ENCODE assay signal across 8 cellular contexts in the genomic region with DNA sequence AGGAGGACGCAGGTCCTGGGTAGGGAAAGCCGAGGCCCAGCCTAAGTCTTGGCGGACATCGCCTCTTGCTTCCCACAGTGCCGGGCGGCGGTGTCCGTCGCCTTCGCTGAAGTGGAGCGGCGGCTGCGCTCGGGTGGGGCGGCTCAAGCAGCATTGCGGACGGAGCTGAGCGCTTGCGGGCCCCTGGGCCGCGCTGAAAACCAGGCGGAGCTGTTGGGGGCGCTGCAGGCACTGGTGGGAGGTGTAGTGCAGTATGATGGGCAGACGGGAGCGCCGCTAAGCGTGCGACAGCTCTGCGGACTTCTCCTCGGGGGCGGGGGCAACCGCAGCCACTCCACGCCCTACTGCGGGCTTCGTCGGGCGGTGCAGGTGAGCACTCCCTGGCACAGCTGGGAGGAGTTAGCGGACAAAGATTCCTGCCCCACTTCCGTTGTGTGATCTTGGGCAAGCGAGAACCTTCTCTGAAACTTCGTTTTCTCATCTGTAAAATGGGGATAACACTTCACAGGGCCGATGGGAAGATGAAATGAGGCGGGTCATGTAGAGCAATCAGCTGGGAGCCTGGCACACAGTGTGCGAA. TPM values are rescaled to one million over a fixed set of nuclear protein-coding genes. Genes with fewer than 3 reads are reported as not detected.
A peak's percentile ranks its signal among the peaks of the same experiment; 100 is the strongest.
DNase-seq lines count a peak whose midpoint lies in the region; ATAC-seq and TF ChIP-seq lines count a peak whose summit lies in the region.

No MANE protein-coding gene starts in this region.

- POLR2A ChIA-PET in BJ (lab: Charles Lee), result no interaction called here

- no peaks in the 10 kb centered on the region for H3K36me3 ChIP-seq in BJ (ENCODE audit: control insufficient read depth, insufficient read depth, low read length)
- no peaks in the 10 kb centered on the region for H3K36me3 ChIP-seq in esophagus muscularis mucosa
- no peaks in the 10 kb centered on the region for H3K36me3 ChIP-seq in neural progenitor cell
- H3K36me3 ChIP-seq in thymus (ENCODE audit: control insufficient read depth, insufficient read depth), result no peaks in the 10 kb centered on the region

- H3K9me3 ChIP-seq in esophagus muscularis mucosa (no peaks in the 10 kb centered on the region), neural progenitor cell (ENCODE audit: low read depth) (no peaks in the 10 kb centered on the region), thymus (ENCODE audit: control insufficient read depth) (peaks cover 1% of the 10 kb centered on the region)

- H3K9ac ChIP-seq in neural progenitor cell, result no peak overlapping the region

- TF ChIP-seq POLR2A in GM19099 (IDR thresholded peaks at IDR 0.05; ENCODE audit: extremely low read depth, insufficient read length, low read depth) (peak; percentile 18), esophagus muscularis mucosa (IDR thresholded peaks at IDR 0.05; ENCODE audit: low read depth) (no peak)

- no peaks in the 10 kb centered on the region for H3K4me1 Mint-ChIP-seq in neural progenitor cell

- no peaks in the 10 kb centered on the region for H3K79me2 ChIP-seq in neural progenitor cell (ENCODE audit: low read depth)

- H3K27me3 Mint-ChIP-seq in neural progenitor cell (ENCODE audit: insufficient read depth, low read depth), result peaks cover 30% of the 10 kb centered on the region

- H3K4me3 ChIP-seq in BJ (ENCODE audit: low read depth, low read length) (peak overlapping the region; percentile 55), esophagus muscularis mucosa (peak overlapping the region; percentile 45 to 51 (median 49)), neural progenitor cell (peak overlapping the region; percentile 92), thymus (ENCODE audit: low read length) (peak overlapping the region; percentile 45)

- CTCF ChIA-PET in BJ (lab: Yijun Ruan, JAX), result interaction anchor here (0.9 to 1.5 kb wide), 3 partner anchors 11 to 22 kb away, joined by 3 to 5 read pairs (median 3); no protein-coding TSS in a partner anchor

- TF ChIP-seq CTCF in BJ (IDR thresholded peaks at IDR 0.05; ENCODE audit: insufficient read depth, low read depth, low read length) (peak; percentile 49), esophagus muscularis mucosa (IDR thresholded peaks at IDR 0.05) (no peak), neural progenitor cell (IDR thresholded peaks at IDR 0.05) (peak; percentile 69)

- peak overlapping the region; percentile 97 for H2AFZ ChIP-seq in neural progenitor cell (replicated peaks)

- no peaks in the 10 kb centered on the region for H3K36me3 Mint-ChIP-seq in neural progenitor cell

- peaks cover 19% of the 10 kb centered on the region for H3F3A ChIP-seq in neural progenitor cell (ENCODE audit: low read depth)

- intact Hi-C loops in esophagus muscularis mucosa (cut with DNase I), result no loop called here

- DNase-seq in BJ (ENCODE audit: low read depth), result no peak
- DNase-seq in NCI-H748 (lab: John Stamatoyannopoulos, UW; ENCODE audit: unreplicated experiment), result peak; percentile 99
- peak; percentile 43 for DNase-seq in activated T-cell treated with anti-CD3 and anti-CD28 coated beads for 1 hour (ENCODE audit: low read depth)
- no peak for DNase-seq in esophagus muscularis mucosa (ENCODE audit: extremely low spot score)
- peak; percentile 97 for DNase-seq in neural progenitor cell (ENCODE audit: low spot score)

- H3K4me2 ChIP-seq in neural progenitor cell, result peak overlapping the region; percentile 86

- peak; percentile 83 for ATAC-seq in HG03342 (IDR thresholded peaks at IDR 0.05; ENCODE audit: unreplicated experiment)

- H3K27ac Mint-ChIP-seq in neural progenitor cell, result no peak overlapping the region

- WGBS in esophagus muscularis mucosa, result 11% methylated on average over 8 of the region's 44 CpGs
- 8% methylated on average over 44 of the region's 44 CpGs for WGBS in thymus

- H3K9me3 Mint-ChIP-seq in neural progenitor cell, result no peaks in the 10 kb centered on the region

- H3K27me3 ChIP-seq in BJ (ENCODE audit: control insufficient read depth, insufficient read depth, low read length) (peaks cover 22% of the 10 kb centered on the region), esophagus muscularis mucosa (peaks cover 0 to 97% (median 29%) of the 10 kb centered on the region in 4 donors), neural progenitor cell (peaks cover 43% of the 10 kb centered on the region), thymus (ENCODE audit: control insufficient read depth, insufficient read depth) (peaks cover 34% of the 10 kb centered on the region)

- H3K27ac ChIP-seq in esophagus muscularis mucosa (replicated peaks in 1 of 4), result no peak overlapping the region
- peak overlapping the region; percentile 83 for H3K27ac ChIP-seq in neural progenitor cell
- H3K27ac ChIP-seq in thymus (ENCODE audit: low read depth), result no peak overlapping the region

- TF ChIP-seq EP300 in esophagus muscularis mucosa (IDR thresholded peaks at IDR 0.05), result no peak

- H3K4me3 Mint-ChIP-seq in neural progenitor cell, result peak overlapping the region; percentile 91

- no peaks in the 10 kb centered on the region for H4K20me1 ChIP-seq in neural progenitor cell (ENCODE audit: low read depth)

- H3K4me1 ChIP-seq in esophagus muscularis mucosa (peaks cover 14 to 19% (median 18%) of the 10 kb centered on the region in 4 donors), neural progenitor cell (peaks cover 7% of the 10 kb centered on the region), thymus (ENCODE audit: control insufficient read depth, insufficient read depth, low read length) (no peaks in the 10 kb centered on the region)

RNA-seq across cellular contexts. Expression of a gene that starts 4.3 kb away (rescaled TPM):
- polyA plus RNA-seq in BJ (2011; rRNA removed) (0.21 and 0.23 TPM in 2 replicates), thymus (96.4 TPM)
- 0.21 TPM in 1 of 2 replicates, not detected in the other for polyA minus RNA-seq in BJ (2011; rRNA and poly(A)+ RNA removed)
- total RNA-seq in esophagus muscularis mucosa (not detected), neural progenitor cell (ENCODE audit: low replicate concordance) (4.3 and 7.2 TPM in 2 replicates)

Comparison
In these comparisons a context has a peak if more than half of its experiments do, and no peak if none do; other contexts are left out.
1. DNase-seq: peak in NCI-H748 (single experiment), activated T-cell treated with anti-CD3 and anti-CD28 coated beads for 1 hour (single experiment) and neural progenitor cell (single experiment); none in BJ (single experiment) and esophagus muscularis mucosa (single experiment).
2. CTCF ChIP-seq: peak in BJ (single experiment) and neural progenitor cell (single experiment); none in esophagus muscularis mucosa (0 of 3).
3. Peak in every context shown above with its lines, with median percentiles within 50 percentile points of each other: H3K4me3 ChIP-seq.